ENCODE assay signal across 1 cellular context in the genomic region with DNA sequence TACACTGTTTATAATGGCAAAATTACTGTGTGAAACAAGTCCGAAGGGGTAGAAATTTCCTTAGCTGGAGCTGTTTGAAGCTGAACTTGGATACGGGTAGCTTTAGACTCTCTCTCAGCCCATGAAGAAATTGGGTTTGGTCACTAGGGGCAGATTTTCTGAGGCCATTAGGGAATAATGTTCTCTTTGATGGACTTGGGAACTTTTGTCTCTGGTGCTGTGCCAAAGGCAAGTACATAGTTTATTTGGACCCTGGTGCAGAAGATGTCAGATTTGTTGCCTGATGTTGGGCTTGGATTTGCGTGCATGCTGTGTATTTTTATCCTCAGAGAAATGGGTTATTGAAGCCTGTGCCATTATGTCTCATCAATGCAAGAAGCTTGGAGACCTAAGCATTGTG.
TF ChIP-seq lines count a peak whose summit lies in the region.

No MANE protein-coding gene starts in this region.

TF ChIP-seq in IMR-90, 13 proteins besides CTCF, POLR2A, EP300 and RAD21 (continued from another document):
- TF ChIP-seq MAZ (IDR thresholded peaks at IDR 0.05; ENCODE audit: borderline replicate concordance, low read depth, low read length), result no peak
- no peak for TF ChIP-seq NFE2L2 (IDR thresholded peaks at IDR 0.05; ENCODE audit: low read depth, low read length)
